Comparison of ENCODE assay signal across 8 cellular contexts in genomic region chr17:44688675-44689491, GRCh38. TPM values are rescaled to one million over a fixed set of nuclear protein-coding genes. Genes with fewer than 3 reads are reported as not detected.
DNase-seq lines count a peak whose midpoint lies in the region; ATAC-seq and TF ChIP-seq lines count a peak whose summit lies in the region.

No MANE protein-coding gene starts in this region.

- no peaks in the 10 kb centered on the region for H3K27me3 Mint-ChIP-seq in activated naive CD8-positive, alpha-beta T cell treated with anti-CD3 and anti-CD28 coated beads, Interleukin-2, amount 50 U/mL, for 24 hours
- H3K27me3 Mint-ChIP-seq in immature natural killer cell (ENCODE audit: low read depth in 3 of 3) = peaks cover 0 to 7% (median 0%) of the 10 kb centered on the region in 3 donors
- H3K27me3 Mint-ChIP-seq in stimulated activated naive CD8-positive, alpha-beta T cell treated with anti-CD3 and anti-CD28 coated beads, Interleukin-15, Interleukin-2, amounts not matched to agents 100 ng/mL and 50 ng/mL, for 24 hours = no peaks in the 10 kb centered on the region

- peak overlapping the region; percentile 88 for H3K4me3 Mint-ChIP-seq in activated naive CD8-positive, alpha-beta T cell treated with anti-CD3 and anti-CD28 coated beads, Interleukin-2, amount 50 U/mL, for 24 hours
- peak overlapping the region; percentile 94 to 99 (median 98) for H3K4me3 Mint-ChIP-seq in immature natural killer cell
- H3K4me3 Mint-ChIP-seq in stimulated activated naive CD8-positive, alpha-beta T cell treated with anti-CD3 and anti-CD28 coated beads, Interleukin-15, Interleukin-2, amounts not matched to agents 100 ng/mL and 50 ng/mL, for 24 hours = peak overlapping the region; percentile 96

- H3K9me3 Mint-ChIP-seq in activated naive CD8-positive, alpha-beta T cell treated with anti-CD3 and anti-CD28 coated beads, Interleukin-2, amount 50 U/mL, for 24 hours = no peaks in the 10 kb centered on the region
- H3K9me3 Mint-ChIP-seq in immature natural killer cell = no peaks in the 10 kb centered on the region
- H3K9me3 Mint-ChIP-seq in stimulated activated naive CD8-positive, alpha-beta T cell treated with anti-CD3 and anti-CD28 coated beads, Interleukin-15, Interleukin-2, amounts not matched to agents 100 ng/mL and 50 ng/mL, for 24 hours = no peaks in the 10 kb centered on the region

- H3K27ac Mint-ChIP-seq in activated naive CD8-positive, alpha-beta T cell treated with anti-CD3 and anti-CD28 coated beads, Interleukin-2, amount 50 U/mL, for 24 hours = peak overlapping the region; percentile 89
- peak overlapping the region; percentile 89 to 97 (median 95) for H3K27ac Mint-ChIP-seq in immature natural killer cell
- peak overlapping the region; percentile 95 for H3K27ac Mint-ChIP-seq in stimulated activated naive CD8-positive, alpha-beta T cell treated with anti-CD3 and anti-CD28 coated beads, Interleukin-15, Interleukin-2, amounts not matched to agents 100 ng/mL and 50 ng/mL, for 24 hours

- ATAC-seq in HG03460 (IDR thresholded peaks at IDR 0.05; ENCODE audit: unreplicated experiment) = peak; percentile 32
- no peak for ATAC-seq in activated naive CD8-positive, alpha-beta T cell treated with anti-CD3 and anti-CD28 coated beads, Interleukin-2, amount 50 U/mL, for 24 hours
- no peak for ATAC-seq in HG02870 (IDR thresholded peaks at IDR 0.05; ENCODE audit: unreplicated experiment)

- H3K4me1 Mint-ChIP-seq in activated naive CD8-positive, alpha-beta T cell treated with anti-CD3 and anti-CD28 coated beads, Interleukin-2, amount 50 U/mL, for 24 hours = peaks cover 27% of the 10 kb centered on the region
- peaks cover 27 to 31% of the 10 kb centered on the region in 2 donors for H3K4me1 Mint-ChIP-seq in immature natural killer cell
- H3K4me1 Mint-ChIP-seq in stimulated activated naive CD8-positive, alpha-beta T cell treated with anti-CD3 and anti-CD28 coated beads, Interleukin-15, Interleukin-2, amounts not matched to agents 100 ng/mL and 50 ng/mL, for 24 hours (ENCODE audit: low read depth) = peaks cover 31% of the 10 kb centered on the region

- peak overlapping the region; percentile 92 for H3K4me3 ChIP-seq in GM12864 (ENCODE audit: low read depth, low read length)

- H3K36me3 Mint-ChIP-seq in activated naive CD8-positive, alpha-beta T cell treated with anti-CD3 and anti-CD28 coated beads, Interleukin-2, amount 50 U/mL, for 24 hours (ENCODE audit: low read depth) = peaks cover 12% of the 10 kb centered on the region
- peaks cover 0 to 9% (median 7%) of the 10 kb centered on the region in 3 donors for H3K36me3 Mint-ChIP-seq in immature natural killer cell
- H3K36me3 Mint-ChIP-seq in stimulated activated naive CD8-positive, alpha-beta T cell treated with anti-CD3 and anti-CD28 coated beads, Interleukin-15, Interleukin-2, amounts not matched to agents 100 ng/mL and 50 ng/mL, for 24 hours (ENCODE audit: low read depth) = peaks cover 21% of the 10 kb centered on the region

- DNase-seq in GM12864 (ENCODE audit: low read depth) (no peak), immature natural killer cell (no peak), 8988T (no peak)
- peak; percentile 12 for DNase-seq in activated naive CD8-positive, alpha-beta T cell treated with anti-CD3 and anti-CD28 coated beads, Interleukin-2, amount 50 U/mL, for 24 hours
- no peak for DNase-seq in effector CD4-positive, alpha-beta T cell

- TF ChIP-seq CTCF in GM12864 (IDR thresholded peaks at IDR 0.05; ENCODE audit: low read depth, low read length, missing control alignments) = no peak

RNA-seq across cellular contexts. Expression of gene CCDC43, which starts 0.7 kb away (rescaled TPM):
- polyA plus RNA-seq in immature natural killer cell = 10 to 100 TPM in 2 of 3 donors, 1 to 10 TPM in 1; 9.7 to 19.6 (median 11.4) TPM

RNA-seq across cellular contexts. Expression of gene DBF4B, which starts 19.6 kb away (rescaled TPM):
- 1 to 10 TPM in 1 of 3 donors, under 1 TPM in 1, not detected in 1; 0.52 to 1.1 TPM for polyA plus RNA-seq in immature natural killer cell

RNA-seq across cellular contexts. Expression of gene MEIOC, which starts 32.6 kb away (rescaled TPM):
- under 1 TPM; 0.08 to 0.57 (median 0.14) TPM for polyA plus RNA-seq in immature natural killer cell
